18 cellular contexts compared by ENCODE assay signal in the genomic region with DNA sequence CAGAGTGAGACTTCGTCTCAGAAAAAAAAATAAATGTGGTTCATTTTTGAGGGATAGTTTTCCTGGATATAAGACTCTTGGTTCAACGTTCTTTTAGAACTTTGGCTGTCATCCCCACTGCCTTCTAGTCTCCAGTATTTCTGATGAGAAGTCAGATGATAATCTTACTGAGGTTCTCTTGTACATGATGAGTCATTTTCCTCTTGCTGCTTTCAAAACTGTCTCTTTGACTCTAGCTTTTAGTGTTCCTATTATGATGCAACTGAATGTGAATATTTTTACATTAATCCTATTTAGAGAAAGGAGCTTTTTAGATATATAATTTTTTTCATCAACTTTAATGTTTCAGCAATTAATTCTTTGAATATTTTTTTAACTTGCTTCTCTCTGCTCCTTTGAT. TPM values are rescaled to one million over a fixed set of nuclear protein-coding genes. Genes with fewer than 3 reads are reported as not detected.
DNase-seq lines count a peak whose midpoint lies in the region; FAIRE-seq and TF ChIP-seq lines count a peak whose summit lies in the region.
"Had no signal": no experiment of that assay in that cellular context is flagged by ENCODE, and none has a peak within 500 bp of the region (broad histone marks: within the 10 kb centered on the region; RNA-seq: fewer than 3 reads in every experiment).

No MANE protein-coding gene starts in this region.

- no peak for FAIRE-seq in RCC 7860 (lab: Jason Lieb, UNC)
- FAIRE-seq in bronchial epithelial cell (lab: Jason Lieb, UNC): no peak
- FAIRE-seq: A549, GM12891 had no signal

- no peaks in the 10 kb centered on the region for H3K79me2 ChIP-seq in GM23248 (ENCODE audit: insufficient read depth)

- no peaks in the 10 kb centered on the region for H3F3A ChIP-seq in GM23248 (ENCODE audit: insufficient read depth)

- no peaks in the 10 kb centered on the region for H3K4me1 ChIP-seq in GM23248 (ENCODE audit: insufficient read depth)
- H3K4me1 ChIP-seq: A549, Caco-2 had no signal

- TF ChIP-seq CTCF in bronchial epithelial cell (IDR thresholded peaks at IDR 0.05; ENCODE audit: insufficient read depth, low read length, severe bottlenecking): no peak

- in situ Hi-C loops in GM23248 (cut with MboI): no loop called here

- no peaks in the 10 kb centered on the region for H4K20me1 ChIP-seq in GM23248 (ENCODE audit: insufficient read depth)

- no peaks in the 10 kb centered on the region for H3K36me3 ChIP-seq in GM23248 (ENCODE audit: low read depth)
- no peaks in the 10 kb centered on the region for H3K36me3 ChIP-seq in bronchial epithelial cell (ENCODE audit: control insufficient read depth, insufficient read depth, low read length)

- no peak overlapping the region for H3K27ac ChIP-seq in GM23248
- H3K27ac ChIP-seq: A549 had no signal

- no peaks in the 10 kb centered on the region for H3K9me3 ChIP-seq in GM23248 (ENCODE audit: low read depth)
- H3K9me3 ChIP-seq: A549, Caco-2 had no signal

- no peaks in the 10 kb centered on the region for H3K9me2 ChIP-seq in GM23248 (ENCODE audit: insufficient read depth)

- DNase-seq in GM23248 (peak; percentile 0), Kasumi-1 (lab: John Stamatoyannopoulos, UW) (peak; percentile 2 to 10), RCC 7860 (ENCODE audit: low spot score) (peak; percentile 15), bronchial epithelial cell (ENCODE audit: low read depth) (peak; percentile 2), OCI-M2 (lab: John Stamatoyannopoulos, UW; ENCODE audit: unreplicated experiment) (no peak), DMS 273 (lab: John Stamatoyannopoulos, UW; ENCODE audit: unreplicated experiment) (no peak)
- DNase-seq: Caco-2; CD8-positive, alpha-beta T cell; GOT3; H9 had no signal

- no peaks in the 10 kb centered on the region for H3K27me3 ChIP-seq in GM23248 (replicated peaks; ENCODE audit: insufficient read depth)
- no peaks in the 10 kb centered on the region for H3K27me3 ChIP-seq in bronchial epithelial cell (ENCODE audit: control insufficient read depth, insufficient read depth, low read length)

- H3K4me3 ChIP-seq in GM23248 (no peak overlapping the region), bronchial epithelial cell (ENCODE audit: low read depth, low read length) (no peak overlapping the region)
- H3K4me3 ChIP-seq: A549 had no signal

- WGBS in GM23248 (ENCODE audit: low coverage in 1 of 2, low lambda C conversion rate in 2 of 2, missing lambda C conversion rate in 2 of 2), 2 experiments: 24 to 29% methylated on average over 2 of the region's 2 CpGs

- no peak overlapping the region for H2AFZ ChIP-seq in GM23248

- H3K9ac ChIP-seq in GM23248: no peak overlapping the region

- H3K4me2 ChIP-seq in GM23248 (ENCODE audit: unreplicated experiment): no peak overlapping the region
- H3K4me2 ChIP-seq: A549 had no signal

RNA-seq across cellular contexts. Expression of gene OR14J1, which starts 46.0 kb away (rescaled TPM):
- not detected in 2 replicates for total RNA-seq in GM23248 (2014; rRNA removed; shearing (Covaris generic))
- not detected in 2 replicates for polyA plus RNA-seq in GM23248 (2016; fragmentation: Nextera tagmentation; extraction: Ambion mirVana)
- not detected in 2 replicates for total RNA-seq in bronchial epithelial cell
- total RNA-seq: Caco-2; CD8-positive, alpha-beta T cell; Daoy; G401; H9; HT1080 had no signal
- polyA plus RNA-seq: A549, AG04450, BJ, CD14-positive monocyte had no signal

Comparison
In these comparisons a context has a peak if more than half of its experiments do, and no peak if none do; other contexts are left out.
1. DNase-seq: peak in GM23248 (single experiment), Kasumi-1 (2 of 2), RCC 7860 (single experiment) and bronchial epithelial cell (single experiment); none in OCI-M2 (single experiment) and DMS 273 (single experiment).